ENCODE assay signal across 4 cellular contexts in the genomic region with DNA sequence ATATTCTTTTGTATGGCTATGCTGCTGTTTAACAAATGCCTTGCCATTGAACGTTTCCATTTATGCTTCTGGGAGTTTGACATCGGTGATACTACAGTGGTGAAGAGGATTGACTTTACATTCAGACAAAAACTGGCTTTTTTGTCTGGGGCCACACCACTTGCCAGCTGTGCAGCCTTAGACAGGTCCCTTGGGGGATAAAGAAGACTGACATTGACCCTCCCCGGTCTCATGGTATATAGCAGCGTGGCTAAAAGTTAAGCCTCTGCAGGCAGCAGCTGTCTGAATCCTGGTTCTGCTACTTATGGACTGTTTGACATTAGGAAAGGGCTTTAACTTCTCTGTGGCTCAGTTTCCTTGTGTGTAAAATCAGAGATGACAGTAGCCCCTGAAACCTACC. TPM values are rescaled to one million over a fixed set of nuclear protein-coding genes. Genes with fewer than 3 reads are reported as not detected.
"Had no signal": no experiment of that assay in that cellular context is flagged by ENCODE, and none has a peak within 500 bp of the region (broad histone marks: within the 10 kb centered on the region; RNA-seq: fewer than 3 reads in every experiment).

No MANE protein-coding gene starts in this region.

- H3K4me3 ChIP-seq: GM12878 had no signal

- DNase-seq: GDM1, GF-D8 had no signal

- ATAC-seq: GM12878 had no signal

RNA-seq across cellular contexts. Expression of a gene that starts 42.0 kb away (rescaled TPM):
- total RNA-seq: G401, GM12878 had no signal
